ENCODE assay signal across 12 cellular contexts in genomic region chr11:117928818-117929567, GRCh38. TPM values are rescaled to one million over a fixed set of nuclear protein-coding genes. Genes with fewer than 3 reads are reported as not detected.
DNase-seq lines count a peak whose midpoint lies in the region; ATAC-seq and TF ChIP-seq lines count a peak whose summit lies in the region.
"Had no signal": no experiment of that assay in that cellular context is flagged by ENCODE, and none has a peak within 500 bp of the region (broad histone marks: within the 10 kb centered on the region; RNA-seq: fewer than 3 reads in every experiment).

TSS of gene TMPRSS13 (minus strand) at chr11:117929402. CDS start at chr11:117929307, 95 bp downstream.

- peak within 1 kb of the TSS; percentile 43 for H3K18ac ChIP-seq in mesendoderm (ENCODE audit: low read length)

- H2BK5ac ChIP-seq in mesendoderm (ENCODE audit: low read length) = no peak within 1 kb of the TSS

- no peaks in the 10 kb centered on the region for H3K9me2 ChIP-seq in HCT116 (ENCODE audit: insufficient read depth)

- H3K27ac ChIP-seq in C4-2B (peak within 1 kb of the TSS; percentile 59), HCT116 (ENCODE audit: low read depth, low read length) (no peak within 1 kb of the TSS), mesendoderm (ENCODE audit: low read depth, low read length) (no peak within 1 kb of the TSS)
- H3K27ac ChIP-seq: gastroesophageal sphincter, GM23248 had no signal

- peak within 1 kb of the TSS; percentile 99 for H3K27ac Mint-ChIP-seq in activated naive CD8-positive, alpha-beta T cell treated with anti-CD3 and anti-CD28 coated beads, Interleukin-2, amount 50 U/mL, for 24 hours

- CTCF ChIA-PET in HCT116 (lab: Charles Lee) = no interaction called here

- no peak within 1 kb of the TSS for H2BK15ac ChIP-seq in mesendoderm (replicated peaks; ENCODE audit: low read depth)

- POLR2A ChIA-PET in HCT116 (lab: Charles Lee) = no interaction called here

- H3K4me2 ChIP-seq in HCT116 (ENCODE audit: low read length) (peak within 1 kb of the TSS; percentile 53), mesendoderm (ENCODE audit: low read length) (peak within 1 kb of the TSS; percentile 3)

- no peaks in the 10 kb centered on the region for H3K79me1 ChIP-seq in mesendoderm (ENCODE audit: low read length)

- no peak within 1 kb of the TSS for H3K4me3 ChIP-seq in HCT116 (replicated peaks in 1 of 2; ENCODE audit: low read depth in 1 of 2, low read length in 2 of 2)
- no peak within 1 kb of the TSS for H3K4me3 ChIP-seq in mesendoderm (ENCODE audit: low read length)
- H3K4me3 ChIP-seq: gastroesophageal sphincter, GM23248 had no signal

- H3K27me3 Mint-ChIP-seq in activated naive CD8-positive, alpha-beta T cell treated with anti-CD3 and anti-CD28 coated beads, Interleukin-2, amount 50 U/mL, for 24 hours = no peaks in the 10 kb centered on the region

- TF ChIP-seq POLR2A in HCT116 (IDR thresholded peaks at IDR 0.05; ENCODE audit: borderline replicate concordance, extremely low read depth, insufficient read depth, insufficient read length) = no peak

- H4K20me1 ChIP-seq in HCT116 (ENCODE audit: insufficient read depth) = no peaks in the 10 kb centered on the region

- peak within 1 kb of the TSS; percentile 46 for H3K4me3 Mint-ChIP-seq in activated naive CD8-positive, alpha-beta T cell treated with anti-CD3 and anti-CD28 coated beads, Interleukin-2, amount 50 U/mL, for 24 hours
- H3K4me3 Mint-ChIP-seq: brain had no signal

- no CpG with 5 or more reads among the region's 15 CpGs for WGBS in mesendoderm (ENCODE audit: extremely low coverage, insufficient coverage, low lambda C conversion rate)

- H3K36me3 Mint-ChIP-seq in activated naive CD8-positive, alpha-beta T cell treated with anti-CD3 and anti-CD28 coated beads, Interleukin-2, amount 50 U/mL, for 24 hours (ENCODE audit: low read depth) = no peaks in the 10 kb centered on the region
- H3K36me3 Mint-ChIP-seq: brain had no signal

- H3K36me3 ChIP-seq in HCT116 (ENCODE audit: control insufficient read depth in 1 of 2, insufficient read depth in 2 of 2, low read length in 2 of 2) (no peaks in the 10 kb centered on the region), mesendoderm (ENCODE audit: control insufficient read depth, insufficient read depth, low read length) (no peaks in the 10 kb centered on the region)
- H3K36me3 ChIP-seq: gastroesophageal sphincter had no signal

- H3K56ac ChIP-seq in mesendoderm (ENCODE audit: low read length) = peak within 1 kb of the TSS; percentile 59

- H3K9me3 Mint-ChIP-seq in activated naive CD8-positive, alpha-beta T cell treated with anti-CD3 and anti-CD28 coated beads, Interleukin-2, amount 50 U/mL, for 24 hours = no peaks in the 10 kb centered on the region

- H3K4me1 Mint-ChIP-seq in activated naive CD8-positive, alpha-beta T cell treated with anti-CD3 and anti-CD28 coated beads, Interleukin-2, amount 50 U/mL, for 24 hours = peaks cover 61% of the 10 kb centered on the region

- H3K79me2 ChIP-seq in HCT116 (ENCODE audit: insufficient read depth, low read length) (no peaks in the 10 kb centered on the region), mesendoderm (ENCODE audit: control insufficient read depth, insufficient read depth, low read length) (no peaks in the 10 kb centered on the region)

- peaks cover 14% of the 10 kb centered on the region in 2 experiments; a peak in 3 of 4 replicates for H3K4me1 ChIP-seq in HCT116 (ENCODE audit: control insufficient read depth in 1 of 2, insufficient read depth in 2 of 2, low read length in 2 of 2)
- peaks cover 17% of the 10 kb centered on the region for H3K4me1 ChIP-seq in mesendoderm (ENCODE audit: control insufficient read depth, low read depth, low read length)
- H3K4me1 ChIP-seq: gastroesophageal sphincter had no signal

- TF ChIP-seq CTCF in C4-2B (conservative IDR thresholded peaks at IDR 0.05) (no peak), HCT116 (IDR thresholded peaks at IDR 0.05 in 2 of 3, conservative IDR thresholded peaks at IDR 0.05 in 1 of 3; ENCODE audit: borderline replicate concordance in 1 of 3, insufficient read depth in 1 of 3, low read depth in 2 of 3, low read length in 2 of 3) (no peak)

- RAD21 ChIA-PET in HCT116 (lab: Charles Lee; ENCODE audit: low non-redundant PET in 1 of 2, low total read pairs in 2 of 2, uncharacterized antibody in 2 of 2, unreplicated experiment in 2 of 2) = no interaction called here

- H3K9me3 ChIP-seq in HCT116 (ENCODE audit: control insufficient read depth in 1 of 2, insufficient read depth in 1 of 2, low read depth in 1 of 2, low read length in 2 of 2) = no peaks in the 10 kb centered on the region
- H3K9me3 ChIP-seq: gastroesophageal sphincter had no signal

- H4K5ac ChIP-seq in mesendoderm (ENCODE audit: low read length) = no peak within 1 kb of the TSS

- DNase-seq in HCT116 (ENCODE audit: low read depth, low spot score) (no peak), mesendoderm (peak; percentile 93), hepatic stellate cell (ENCODE audit: low spot score) (no peak), HCEC 1CT (no peak), SW480 (ENCODE audit: low spot score) (no peak)
- DNase-seq in activated naive CD8-positive, alpha-beta T cell treated with anti-CD3 and anti-CD28 coated beads, Interleukin-2, amount 50 U/mL, for 24 hours = no peak
- DNase-seq: GM23248 had no signal

- ATAC-seq in HCT116 (peak; percentile 62; the same call in 1 of the 2 replicates), HG02973 (IDR thresholded peaks at IDR 0.05; ENCODE audit: unreplicated experiment) (no peak)
- ATAC-seq in activated naive CD8-positive, alpha-beta T cell treated with anti-CD3 and anti-CD28 coated beads, Interleukin-2, amount 50 U/mL, for 24 hours = no peak
- ATAC-seq: gastroesophageal sphincter had no signal

- intact Hi-C loops in HCT116 (cut with micrococcal nuclease) = no loop called here

- BruUV-seq in HCT116 (replicated peaks; lab: Mats Ljungman, UMichigan) = no TSS peak

- H2BK120ac ChIP-seq in mesendoderm (ENCODE audit: low read depth, low read length) = no peak within 1 kb of the TSS

- peak within 1 kb of the TSS; percentile 60 for H3K23ac ChIP-seq in mesendoderm (ENCODE audit: low read length)

- H3K27me3 ChIP-seq in HCT116 (ENCODE audit: insufficient read depth, low read length) (no peaks in the 10 kb centered on the region), mesendoderm (ENCODE audit: insufficient read depth, low read length, poor library complexity) (no peaks in the 10 kb centered on the region)
- H3K27me3 ChIP-seq: gastroesophageal sphincter had no signal

- no peak within 1 kb of the TSS for H2AFZ ChIP-seq in HCT116 (ENCODE audit: low read depth, low read length, poor library complexity, severe bottlenecking)
- H2AFZ ChIP-seq: GM23248 had no signal

- H3K9ac ChIP-seq in HCT116 (ENCODE audit: low read length) (no peak within 1 kb of the TSS), mesendoderm (ENCODE audit: low read length) (peak within 1 kb of the TSS; percentile 33)
- H3K9ac ChIP-seq: GM23248 had no signal

- peak within 1 kb of the TSS; percentile 71 for H2AK5ac ChIP-seq in mesendoderm (ENCODE audit: low read length)

- TF ChIP-seq RAD21 in HCT116 (IDR thresholded peaks at IDR 0.05; ENCODE audit: low read depth) = no peak

- no peak within 1 kb of the TSS for H4K8ac ChIP-seq in mesendoderm (ENCODE audit: low read depth, low read length)

- H3K4ac ChIP-seq in mesendoderm (ENCODE audit: low read depth, low read length) = peak within 1 kb of the TSS; percentile 79

TF ChIP-seq in HCT116, 20 proteins besides CTCF, POLR2A, EP300 and RAD21 (continues in another document):
- TF ChIP-seq EZH2phosphoT487 (IDR thresholded peaks at IDR 0.05; ENCODE audit: borderline replicate concordance) (no peak), TCF7L2 (IDR thresholded peaks at IDR 0.05; ENCODE audit: borderline replicate concordance, extremely low read depth, insufficient read depth, insufficient read length) (no peak), CBX3 (IDR thresholded peaks at IDR 0.05; ENCODE audit: low read depth) (no peak), SIN3A (IDR thresholded peaks at IDR 0.05; ENCODE audit: low read depth) (no peak), MAX (IDR thresholded peaks at IDR 0.05) (peak; percentile 44), ZBTB33 (IDR thresholded peaks at IDR 0.05; ENCODE audit: extremely low read depth, insufficient replicate concordance, low read length) (no peak), JUND (IDR thresholded peaks at IDR 0.05) (0 out of 2 replicates have a peak, but pooled peaks have one; percentile 14), CEBPB (IDR thresholded peaks at IDR 0.05; ENCODE audit: low read depth) (peak; percentile 58), ZFX (IDR thresholded peaks at IDR 0.05) (no peak)

RNA-seq across cellular contexts. Expression of gene TMPRSS13, which starts in this region (rescaled TPM):
- 0.52 TPM for total RNA-seq in HCT116 (2021; ENCODE audit: unreplicated experiment)
- polyA plus RNA-seq in HCT116 (2012) = 0.64 and 0.69 TPM in 2 replicates
- 1.6 TPM for polyA plus RNA-seq in mesendoderm (2013, experiment 1 of 2)
- 1.4 TPM for polyA plus RNA-seq in mesendoderm (2013, experiment 2 of 2)
- total RNA-seq: GM23248, NCI-H460 had no signal
- polyA plus RNA-seq: GM23248 had no signal

Comparison
In these comparisons a context has a peak if more than half of its experiments do, and no peak if none do; other contexts are left out.
1. Peak in ATAC-seq and H3K4me2 ChIP-seq in HCT116; RNA of the gene not detected or under 1 TPM.